ENCODE assay signal across 17 cellular contexts in genomic region chr3:53544357-53544756, GRCh38.
"Had no signal": no experiment of that assay in that cellular context is flagged by ENCODE, and none has a peak within 500 bp of the region (broad histone marks: within the 10 kb centered on the region; RNA-seq: fewer than 3 reads in every experiment).

No MANE protein-coding gene starts in this region.

- FAIRE-seq: endometrium, frontal cortex, TTC549 had no signal

- ATAC-seq: activated CD8-positive, alpha-beta memory T cell treated with anti-CD3 and anti-CD28 coated beads, Interleukin-2, amount 10 ng/mL, durations not matched to agents 7 days and 5 days; heart right ventricle; left lung had no signal

- H3K27me3 ChIP-seq: left lung, right lobe of liver had no signal

- H3K9me3 Mint-ChIP-seq: activated T-cell treated with anti-CD3 and anti-CD28 coated beads, Interleukin-2, amount 50 U/mL, for 24 hours; memory B cell; nephron progenitor cell had no signal

- H3K36me3 ChIP-seq: heart right ventricle, left lung, prostate gland, right lobe of liver had no signal

- H3K36me3 Mint-ChIP-seq: activated CD8-positive, alpha-beta memory T cell treated with anti-CD3 and anti-CD28 coated beads, Interleukin-2, amount 10 ng/mL, durations not matched to agents 7 days and 5 days; memory B cell had no signal

- H3K4me3 Mint-ChIP-seq: activated CD8-positive, alpha-beta memory T cell treated with anti-CD3 and anti-CD28 coated beads, Interleukin-2, amount 10 ng/mL, durations not matched to agents 7 days and 5 days; activated T-cell treated with anti-CD3 and anti-CD28 coated beads, Interleukin-2, amount 50 U/mL, for 24 hours; memory B cell; nephron progenitor cell had no signal

- H3K9me3 ChIP-seq: heart right ventricle, left lung, prostate gland, right lobe of liver had no signal

- H3K27ac Mint-ChIP-seq: activated CD8-positive, alpha-beta memory T cell treated with anti-CD3 and anti-CD28 coated beads, Interleukin-2, amount 10 ng/mL, durations not matched to agents 7 days and 5 days; activated T-cell treated with anti-CD3 and anti-CD28 coated beads, Interleukin-2, amount 50 U/mL, for 24 hours; memory B cell; nephron progenitor cell had no signal

- DNase-seq: activated CD4-positive, alpha-beta T cell treated with anti-CD3 and anti-CD28 coated beads, Interleukin-2, amount 50 U/mL, for 48 hours; activated CD4-positive, CD25-positive, alpha-beta regulatory T cell; activated CD8-positive, alpha-beta memory T cell treated with anti-CD3 and anti-CD28 coated beads, Interleukin-2, amount 10 ng/mL, durations not matched to agents 7 days and 5 days; activated naive CD4-positive, alpha-beta T cell; activated T-cell treated with anti-CD3 and anti-CD28 coated beads, Interleukin-2, amount 50 U/mL, for 24 hours; heart right ventricle; islet precursor cell; left lung; nephron progenitor cell; right lobe of liver; stimulated activated naive CD4-positive, alpha-beta T cell treated with Interleukin-2 at 50 U/mL for 16 hours had no signal

- H3K4me3 ChIP-seq: heart right ventricle, left lung, prostate gland, right lobe of liver, SK-N-MC had no signal

- H3K4me1 Mint-ChIP-seq: activated CD8-positive, alpha-beta memory T cell treated with anti-CD3 and anti-CD28 coated beads, Interleukin-2, amount 10 ng/mL, durations not matched to agents 7 days and 5 days; memory B cell had no signal
